8 cellular contexts compared by ENCODE assay signal in the genomic region with DNA sequence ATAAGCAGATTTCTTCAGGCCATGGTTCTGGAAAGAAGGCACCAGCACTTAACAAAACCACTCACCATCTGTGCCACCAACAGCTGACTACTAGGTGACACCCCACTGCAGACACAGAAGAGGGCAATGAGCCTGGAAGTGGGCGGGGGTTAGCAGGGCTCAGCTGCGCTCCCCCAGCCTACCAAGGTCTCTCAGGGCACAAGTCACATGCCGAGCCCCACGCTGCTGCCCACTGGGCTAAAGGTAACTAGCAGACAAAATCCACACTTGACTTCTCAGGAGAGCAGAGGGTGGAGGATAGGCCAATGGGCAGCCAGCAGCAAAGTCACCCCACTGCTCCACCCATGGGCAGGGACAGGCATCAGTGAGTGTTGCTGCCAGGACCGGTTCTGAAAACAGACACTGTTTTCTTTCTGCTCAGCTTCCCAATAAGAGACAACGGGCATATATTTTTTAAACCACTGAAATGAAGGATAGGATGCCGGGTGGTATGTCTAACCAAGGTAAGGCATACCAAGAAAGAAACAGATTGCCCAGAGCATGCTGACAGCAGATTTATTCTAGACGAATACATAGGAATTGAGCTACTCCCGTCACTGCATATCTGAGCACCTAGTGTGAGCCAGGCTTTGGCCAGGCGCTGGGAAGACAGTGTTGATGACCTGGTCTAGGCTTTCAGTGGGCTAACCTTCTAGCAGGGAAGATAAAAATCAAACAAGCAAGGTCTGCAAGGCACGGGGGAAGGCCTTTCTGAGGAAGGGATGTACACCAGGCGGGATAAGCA. TPM values are rescaled to one million over a fixed set of nuclear protein-coding genes. Genes with fewer than 3 reads are reported as not detected.
A peak's percentile ranks its signal among the peaks of the same experiment; 100 is the strongest.
DNase-seq lines count a peak whose midpoint lies in the region; ATAC-seq and TF ChIP-seq lines count a peak whose summit lies in the region.

No MANE protein-coding gene starts in this region.

- H3K9me3 ChIP-seq in aorta (ENCODE audit: control insufficient read depth, low read length) = no peaks in the 10 kb centered on the region

- intact Hi-C loops in aorta (cut with DNase I) = no loop called here

- H3K27ac Mint-ChIP-seq in WTC11 = no peak overlapping the region

- no peaks in the 10 kb centered on the region for H3K36me3 Mint-ChIP-seq in WTC11

- no peak overlapping the region for H3K4me3 ChIP-seq in aorta (ENCODE audit: low read length in 2 of 2)

- peaks cover 37% of the 10 kb centered on the region for H3K4me1 Mint-ChIP-seq in WTC11

- DNase-seq in WTC11 (ENCODE audit: low spot score) (no peak), kidney tubule cell (ENCODE audit: low spot score) (peak; percentile 58), aorta (no peak), COLO668 (lab: John Stamatoyannopoulos, UW; ENCODE audit: unreplicated experiment) (no peak), Kasumi-1 (lab: John Stamatoyannopoulos, UW) (no peak)
- no peak for DNase-seq in central memory CD4-positive, alpha-beta T cell

- no peaks in the 10 kb centered on the region; the same call in 1 of the 2 replicates for H3K27me3 Mint-ChIP-seq in WTC11 (ENCODE audit: low read depth)

- no peak for TF ChIP-seq CTCF in WTC11 (IDR thresholded peaks at IDR 0.05)

- ATAC-seq in GM19023 (IDR thresholded peaks at IDR 0.05; ENCODE audit: unreplicated experiment) (peak; percentile 73), HG03108 (IDR thresholded peaks at IDR 0.05; ENCODE audit: unreplicated experiment) (peak; percentile 50), WTC11 (peak; percentile 38), aorta (ENCODE audit: low FRiP score) (peak; percentile 54)

- POLR2A ChIA-PET in WTC11 (lab: Charles Lee) = no interaction called here

- 86 to 87% methylated on average over 12 of the region's 12 CpGs for WGBS in aorta, 2 donors

- H3K4me3 Mint-ChIP-seq in WTC11 = no peak overlapping the region

- no peaks in the 10 kb centered on the region for H3K9me3 Mint-ChIP-seq in WTC11

- H3K27me3 ChIP-seq in aorta (ENCODE audit: control insufficient read depth in 1 of 2, insufficient read depth in 2 of 2, low read length in 1 of 2) = no peaks in the 10 kb centered on the region

- CTCF ChIA-PET in WTC11 (lab: Charles Lee) = interaction anchor here (0.7 kb wide), 1 partner anchor 13 kb away, joined by 3 read pairs; no protein-coding TSS in a partner anchor

- no peaks in the 10 kb centered on the region for H3K36me3 ChIP-seq in aorta (ENCODE audit: control insufficient read depth in 1 of 2, insufficient read depth in 2 of 2, low read length in 1 of 2)

- H3K27ac ChIP-seq in aorta (ENCODE audit: low read depth in 1 of 2, low read length in 2 of 2) = no peak overlapping the region

- peaks cover 4 to 8% of the 10 kb centered on the region in 2 donors for H3K4me1 ChIP-seq in aorta (ENCODE audit: control insufficient read depth in 1 of 2, insufficient read depth in 2 of 2, low read length in 2 of 2)

TF ChIP-seq in WTC11, 78 proteins besides CTCF, POLR2A, EP300 and RAD21 (continues in another document):
- TF ChIP-seq ELF4 (CRISPR knock-in tag; IDR thresholded peaks at IDR 0.05; ENCODE audit: low read depth) (no peak), ZNF423 (CRISPR knock-in tag; IDR thresholded peaks at IDR 0.05) (no peak), GRHL2 (CRISPR knock-in tag; IDR thresholded peaks at IDR 0.05; ENCODE audit: insufficient replicate concordance, severe bottlenecking) (no peak), IRF2 (CRISPR knock-in tag; IDR thresholded peaks at IDR 0.05; ENCODE audit: borderline replicate concordance, low read depth) (no peak), ETV6 (CRISPR knock-in tag; IDR thresholded peaks at IDR 0.05) (no peak), ZNF396 (CRISPR knock-in tag; IDR thresholded peaks at IDR 0.05; ENCODE audit: borderline replicate concordance) (no peak), JAZF1 (CRISPR knock-in tag; IDR thresholded peaks at IDR 0.05) (no peak), ZSCAN18 (CRISPR knock-in tag; IDR thresholded peaks at IDR 0.05) (no peak), MXD4 (CRISPR knock-in tag; IDR thresholded peaks at IDR 0.05; ENCODE audit: borderline replicate concordance) (no peak), TEAD4 (CRISPR knock-in tag; IDR thresholded peaks at IDR 0.05) (no peak), EMX1 (CRISPR knock-in tag; IDR thresholded peaks at IDR 0.05) (no peak), ATF1 (CRISPR knock-in tag; IDR thresholded peaks at IDR 0.05) (no peak)
- TF ChIP-seq, protein P1, sequence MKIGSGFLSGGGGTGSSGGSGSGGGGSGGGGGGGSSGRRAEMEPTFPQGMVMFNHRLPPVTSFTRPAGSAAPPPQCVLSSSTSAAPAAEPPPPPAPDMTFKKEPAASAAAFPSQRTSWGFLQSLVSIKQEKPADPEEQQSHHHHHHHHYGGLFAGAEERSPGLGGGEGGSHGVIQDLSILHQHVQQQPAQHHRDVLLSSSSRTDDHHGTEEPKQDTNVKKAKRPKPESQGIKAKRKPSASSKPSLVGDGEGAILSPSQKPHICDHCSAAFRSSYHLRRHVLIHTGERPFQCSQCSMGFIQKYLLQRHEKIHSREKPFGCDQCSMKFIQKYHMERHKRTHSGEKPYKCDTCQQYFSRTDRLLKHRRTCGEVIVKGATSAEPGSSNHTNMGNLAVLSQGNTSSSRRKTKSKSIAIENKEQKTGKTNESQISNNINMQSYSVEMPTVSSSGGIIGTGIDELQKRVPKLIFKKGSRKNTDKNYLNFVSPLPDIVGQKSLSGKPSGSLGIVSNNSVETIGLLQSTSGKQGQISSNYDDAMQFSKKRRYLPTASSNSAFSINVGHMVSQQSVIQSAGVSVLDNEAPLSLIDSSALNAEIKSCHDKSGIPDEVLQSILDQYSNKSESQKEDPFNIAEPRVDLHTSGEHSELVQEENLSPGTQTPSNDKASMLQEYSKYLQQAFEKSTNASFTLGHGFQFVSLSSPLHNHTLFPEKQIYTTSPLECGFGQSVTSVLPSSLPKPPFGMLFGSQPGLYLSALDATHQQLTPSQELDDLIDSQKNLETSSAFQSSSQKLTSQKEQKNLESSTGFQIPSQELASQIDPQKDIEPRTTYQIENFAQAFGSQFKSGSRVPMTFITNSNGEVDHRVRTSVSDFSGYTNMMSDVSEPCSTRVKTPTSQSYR (CRISPR knock-in tag; IDR thresholded peaks at IDR 0.05) = no peak
- TF ChIP-seq, protein P2, sequence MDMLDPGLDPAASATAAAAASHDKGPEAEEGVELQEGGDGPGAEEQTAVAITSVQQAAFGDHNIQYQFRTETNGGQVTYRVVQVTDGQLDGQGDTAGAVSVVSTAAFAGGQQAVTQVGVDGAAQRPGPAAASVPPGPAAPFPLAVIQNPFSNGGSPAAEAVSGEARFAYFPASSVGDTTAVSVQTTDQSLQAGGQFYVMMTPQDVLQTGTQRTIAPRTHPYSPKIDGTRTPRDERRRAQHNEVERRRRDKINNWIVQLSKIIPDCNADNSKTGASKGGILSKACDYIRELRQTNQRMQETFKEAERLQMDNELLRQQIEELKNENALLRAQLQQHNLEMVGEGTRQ (CRISPR knock-in tag; IDR thresholded peaks at IDR 0.05) = no peak
- TF ChIP-seq, protein P3, sequence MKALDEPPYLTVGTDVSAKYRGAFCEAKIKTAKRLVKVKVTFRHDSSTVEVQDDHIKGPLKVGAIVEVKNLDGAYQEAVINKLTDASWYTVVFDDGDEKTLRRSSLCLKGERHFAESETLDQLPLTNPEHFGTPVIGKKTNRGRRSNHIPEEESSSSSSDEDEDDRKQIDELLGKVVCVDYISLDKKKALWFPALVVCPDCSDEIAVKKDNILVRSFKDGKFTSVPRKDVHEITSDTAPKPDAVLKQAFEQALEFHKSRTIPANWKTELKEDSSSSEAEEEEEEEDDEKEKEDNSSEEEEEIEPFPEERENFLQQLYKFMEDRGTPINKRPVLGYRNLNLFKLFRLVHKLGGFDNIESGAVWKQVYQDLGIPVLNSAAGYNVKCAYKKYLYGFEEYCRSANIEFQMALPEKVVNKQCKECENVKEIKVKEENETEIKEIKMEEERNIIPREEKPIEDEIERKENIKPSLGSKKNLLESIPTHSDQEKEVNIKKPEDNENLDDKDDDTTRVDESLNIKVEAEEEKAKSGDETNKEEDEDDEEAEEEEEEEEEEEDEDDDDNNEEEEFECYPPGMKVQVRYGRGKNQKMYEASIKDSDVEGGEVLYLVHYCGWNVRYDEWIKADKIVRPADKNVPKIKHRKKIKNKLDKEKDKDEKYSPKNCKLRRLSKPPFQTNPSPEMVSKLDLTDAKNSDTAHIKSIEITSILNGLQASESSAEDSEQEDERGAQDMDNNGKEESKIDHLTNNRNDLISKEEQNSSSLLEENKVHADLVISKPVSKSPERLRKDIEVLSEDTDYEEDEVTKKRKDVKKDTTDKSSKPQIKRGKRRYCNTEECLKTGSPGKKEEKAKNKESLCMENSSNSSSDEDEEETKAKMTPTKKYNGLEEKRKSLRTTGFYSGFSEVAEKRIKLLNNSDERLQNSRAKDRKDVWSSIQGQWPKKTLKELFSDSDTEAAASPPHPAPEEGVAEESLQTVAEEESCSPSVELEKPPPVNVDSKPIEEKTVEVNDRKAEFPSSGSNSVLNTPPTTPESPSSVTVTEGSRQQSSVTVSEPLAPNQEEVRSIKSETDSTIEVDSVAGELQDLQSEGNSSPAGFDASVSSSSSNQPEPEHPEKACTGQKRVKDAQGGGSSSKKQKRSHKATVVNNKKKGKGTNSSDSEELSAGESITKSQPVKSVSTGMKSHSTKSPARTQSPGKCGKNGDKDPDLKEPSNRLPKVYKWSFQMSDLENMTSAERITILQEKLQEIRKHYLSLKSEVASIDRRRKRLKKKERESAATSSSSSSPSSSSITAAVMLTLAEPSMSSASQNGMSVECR (CRISPR knock-in tag; IDR thresholded peaks at IDR 0.05; ENCODE audit: borderline replicate concordance) = no peak

RNA-seq across cellular contexts. Expression of gene ACSL1, which starts 20.1 kb away (rescaled TPM):
- total RNA-seq in WTC11 (2021) (5.1 to 6.6 TPM (median 5.9 TPM) in 3 replicates), aorta (10 to 100 TPM; 61.3 to 97.8 TPM)
- 10 to 100 TPM; 20.3 to 49.7 TPM for polyA plus RNA-seq in aorta
